ENCODE assay signal across 9 cellular contexts in the genomic region with DNA sequence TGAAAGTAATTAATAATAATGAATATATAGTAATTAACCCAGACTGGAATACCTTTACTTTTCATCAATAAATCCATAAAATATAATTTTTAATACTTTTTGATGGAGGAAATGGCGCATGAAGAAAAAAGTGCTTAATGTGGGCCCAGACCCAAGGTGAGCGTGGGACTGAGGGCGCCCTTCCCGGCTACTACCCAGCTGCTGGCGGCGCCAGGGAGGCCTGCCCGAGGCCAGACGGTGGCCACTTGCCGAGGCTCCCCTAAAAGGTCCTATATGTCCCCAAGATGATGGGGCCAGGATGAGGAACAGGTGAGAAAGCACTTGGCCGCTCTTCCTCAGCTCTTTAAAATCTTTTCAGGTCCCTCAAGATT. TPM values are rescaled to one million over a fixed set of nuclear protein-coding genes. Genes with fewer than 3 reads are reported as not detected.
DNase-seq lines count a peak whose midpoint lies in the region; ATAC-seq and TF ChIP-seq lines count a peak whose summit lies in the region.
"Had no signal": no experiment of that assay in that cellular context is flagged by ENCODE, and none has a peak within 500 bp of the region (broad histone marks: within the 10 kb centered on the region; RNA-seq: fewer than 3 reads in every experiment).

No MANE protein-coding gene starts in this region.

- H3K9me3 ChIP-seq in KOPT-K1 (ENCODE audit: insufficient read depth, low read length, poor library complexity, severe bottlenecking) = no peaks in the 10 kb centered on the region
- no peaks in the 10 kb centered on the region for H3K9me3 ChIP-seq in neural cell (ENCODE audit: low read length)

- no peak overlapping the region for H3K27ac ChIP-seq in C4-2B
- peak overlapping the region; percentile 89 for H3K27ac ChIP-seq in KOPT-K1 (ENCODE audit: low read depth, low read length, poor library complexity, severe bottlenecking)
- peak overlapping the region; percentile 51 for H3K27ac ChIP-seq in cingulate gyrus (ENCODE audit: low read depth, low read length)
- no peak overlapping the region for H3K27ac ChIP-seq in neural cell (ENCODE audit: low read length)

- no peak for ATAC-seq in GM21576 (IDR thresholded peaks at IDR 0.05; ENCODE audit: unreplicated experiment)

- H3K9ac ChIP-seq in neural cell (ENCODE audit: low read length) = no peak overlapping the region

- H2AFZ ChIP-seq in neural cell (ENCODE audit: low read depth, low read length) = no peak overlapping the region

- H3K4me3 ChIP-seq in neural cell (ENCODE audit: low read length) = no peak overlapping the region

- TF ChIP-seq CTCF in C4-2B (conservative IDR thresholded peaks at IDR 0.05) (peak; percentile 55), neural cell (IDR thresholded peaks at IDR 0.05; ENCODE audit: poor library complexity, severe bottlenecking) (peak; percentile 7)

- no peaks in the 10 kb centered on the region for H4K20me1 ChIP-seq in neural cell (ENCODE audit: insufficient read depth)

- H3K27me3 ChIP-seq in neural cell (ENCODE audit: insufficient read depth, low read depth, low read length) = no peaks in the 10 kb centered on the region

- H3K36me3 ChIP-seq in KOPT-K1 (ENCODE audit: insufficient read depth, low read length) (no peaks in the 10 kb centered on the region), neural cell (ENCODE audit: insufficient read depth, low read length) (no peaks in the 10 kb centered on the region)

- TF ChIP-seq EP300 in neural cell (conservative IDR thresholded peaks at IDR 0.05; ENCODE audit: poor library complexity, severe bottlenecking) = no peak

- H3K4me2 ChIP-seq in neural cell (ENCODE audit: low read length) = no peak overlapping the region

- H3K9me2 ChIP-seq in neural cell (ENCODE audit: insufficient read depth, low read length) = no peaks in the 10 kb centered on the region

- no peak for TF ChIP-seq RAD21 in neural cell (conservative IDR thresholded peaks at IDR 0.05)

- H3K79me2 ChIP-seq in neural cell (replicated peaks; ENCODE audit: insufficient read depth, low read length) = no peaks in the 10 kb centered on the region

- H3F3A ChIP-seq in neural cell (ENCODE audit: insufficient read depth, low read length, poor library complexity, severe bottlenecking) = no peaks in the 10 kb centered on the region

- no peak for DNase-seq in hepatic stellate cell (ENCODE audit: low spot score)
- DNase-seq in OCI-M2 (lab: John Stamatoyannopoulos, UW; ENCODE audit: unreplicated experiment) = no peak
- DNase-seq in NCI-H2107 (lab: John Stamatoyannopoulos, UW) = no peak
- DNase-seq: GDM1 had no signal

TF ChIP-seq in neural cell, 6 proteins besides CTCF, POLR2A, EP300 and RAD21:
- no peak for TF ChIP-seq SMC3 (conservative IDR thresholded peaks at IDR 0.05; ENCODE audit: poor library complexity)
- TF ChIP-seq EZH2 (IDR thresholded peaks at IDR 0.05; ENCODE audit: borderline replicate concordance, insufficient read depth, low read length, poor library complexity, severe bottlenecking) = no peak
- no peak for TF ChIP-seq POLR2AphosphoS5 (IDR thresholded peaks at IDR 0.05)
- TF ChIP-seq REST (IDR thresholded peaks at IDR 0.05; ENCODE audit: borderline replicate concordance) = no peak
- TF ChIP-seq TAF1 (IDR thresholded peaks at IDR 0.05; ENCODE audit: low read depth) = no peak
- TF ChIP-seq MXI1 (conservative IDR thresholded peaks at IDR 0.05; ENCODE audit: poor library complexity, severe bottlenecking) = no peak

RNA-seq across cellular contexts. Expression of gene CCNL1, which starts 29.1 kb away (rescaled TPM):
- 186 and 199 TPM in 2 replicates for polyA plus RNA-seq in neural cell
- 224 and 233 TPM in 2 replicates for polyA minus RNA-seq in neural cell

Comparison
In these comparisons a context has a peak if more than half of its experiments do, and no peak if none do; other contexts are left out.
1. H3K27ac ChIP-seq: peak in KOPT-K1 (single experiment) and cingulate gyrus (single experiment); none in C4-2B (single experiment) and neural cell (single experiment).